In genomic region chr9:71628247-71628646, GRCh38 we compare ENCODE assay signal across 1 cellular context.
TF ChIP-seq lines count a peak whose summit lies in the region.

No MANE protein-coding gene starts in this region.

TF ChIP-seq in K562, 482 proteins besides CTCF, POLR2A, EP300 and RAD21 (continued from another document):
- TF ChIP-seq SFPQ (IDR thresholded peaks at IDR 0.05; ENCODE audit: low read depth, low read length), result no peak
